Comparison of ENCODE assay signal across 8 cellular contexts in genomic region chr18:63505566-63506335, GRCh38. TPM values are rescaled to one million over a fixed set of nuclear protein-coding genes. Genes with fewer than 3 reads are reported as not detected.
A peak's percentile ranks its signal among the peaks of the same experiment; 100 is the strongest.
DNase-seq lines count a peak whose midpoint lies in the region; ATAC-seq and TF ChIP-seq lines count a peak whose summit lies in the region.

No MANE protein-coding gene starts in this region.

- peaks cover 13% of the 10 kb centered on the region for H3K4me1 Mint-ChIP-seq in chondrocyte (ENCODE audit: low read depth)
- no peaks in the 10 kb centered on the region for H3K4me1 Mint-ChIP-seq in activated CD8-positive, alpha-beta memory T cell treated with anti-CD3 and anti-CD28 coated beads, Interleukin-2, amount 10 ng/mL, durations not matched to agents 7 days and 5 days

- H3K27me3 Mint-ChIP-seq in chondrocyte (ENCODE audit: low read depth) = peaks cover 3% of the 10 kb centered on the region
- H3K27me3 Mint-ChIP-seq in activated CD8-positive, alpha-beta memory T cell treated with anti-CD3 and anti-CD28 coated beads, Interleukin-2, amount 10 ng/mL, durations not matched to agents 7 days and 5 days = peaks cover 35% of the 10 kb centered on the region

- CTCF ChIA-PET in activated CD8-positive, alpha-beta memory T cell treated with anti-CD3 and anti-CD28 coated beads, Interleukin-2, amount 10 ng/mL, durations not matched to agents 7 days and 5 days (lab: Charles Lee) = interaction anchor here (0.7 to 1.6 kb wide), 2 partner anchors 13 to 489 kb away, joined by 3 to 5 read pairs; no protein-coding TSS in a partner anchor

- H3K27ac Mint-ChIP-seq in chondrocyte (ENCODE audit: unreplicated experiment) = no peak overlapping the region
- no peak overlapping the region for H3K27ac Mint-ChIP-seq in activated CD8-positive, alpha-beta memory T cell treated with anti-CD3 and anti-CD28 coated beads, Interleukin-2, amount 10 ng/mL, durations not matched to agents 7 days and 5 days

- no peaks in the 10 kb centered on the region for H3K9me3 Mint-ChIP-seq in chondrocyte (ENCODE audit: low read depth)
- H3K9me3 Mint-ChIP-seq in activated CD8-positive, alpha-beta memory T cell treated with anti-CD3 and anti-CD28 coated beads, Interleukin-2, amount 10 ng/mL, durations not matched to agents 7 days and 5 days (ENCODE audit: low read depth) = no peaks in the 10 kb centered on the region

- no peak overlapping the region for H3K4me3 ChIP-seq in retinal pigment epithelial cell (ENCODE audit: low read length)

- peak; percentile 54 for TF ChIP-seq CTCF in GM12874 (IDR thresholded peaks at IDR 0.05; ENCODE audit: insufficient read depth, low read depth, low read length)
- peak; percentile 78 for TF ChIP-seq CTCF in chondrocyte (IDR thresholded peaks at IDR 0.05)
- TF ChIP-seq CTCF in retinal pigment epithelial cell (conservative IDR thresholded peaks at IDR 0.05; ENCODE audit: low read depth, low read length) = peak; percentile 69

- DNase-seq in AG08396 (ENCODE audit: low spot score) = peak; percentile 21
- peak; percentile 5 for DNase-seq in MV-4-11 (lab: John Stamatoyannopoulos, UW)
- DNase-seq in chondrocyte (ENCODE audit: low spot score) = no peak
- no peak for DNase-seq in retinal pigment epithelial cell (ENCODE audit: low read depth)
- no peak for DNase-seq in activated CD8-positive, alpha-beta memory T cell treated with anti-CD3 and anti-CD28 coated beads, Interleukin-2, amount 10 ng/mL, durations not matched to agents 7 days and 5 days

- no peaks in the 10 kb centered on the region for H3K36me3 Mint-ChIP-seq in chondrocyte (ENCODE audit: low read depth)
- H3K36me3 Mint-ChIP-seq in activated CD8-positive, alpha-beta memory T cell treated with anti-CD3 and anti-CD28 coated beads, Interleukin-2, amount 10 ng/mL, durations not matched to agents 7 days and 5 days = no peaks in the 10 kb centered on the region

- ATAC-seq in HG02610 (IDR thresholded peaks at IDR 0.05; ENCODE audit: unreplicated experiment) = no peak
- no peak for ATAC-seq in activated CD8-positive, alpha-beta memory T cell treated with anti-CD3 and anti-CD28 coated beads, Interleukin-2, amount 10 ng/mL, durations not matched to agents 7 days and 5 days
- ATAC-seq in GM21786 (IDR thresholded peaks at IDR 0.05; ENCODE audit: unreplicated experiment) = no peak

- H3K4me3 Mint-ChIP-seq in chondrocyte (ENCODE audit: unreplicated experiment) = no peak overlapping the region
- H3K4me3 Mint-ChIP-seq in activated CD8-positive, alpha-beta memory T cell treated with anti-CD3 and anti-CD28 coated beads, Interleukin-2, amount 10 ng/mL, durations not matched to agents 7 days and 5 days = no peak overlapping the region

RNA-seq across cellular contexts. Expression of gene SERPINB5, which starts 29.0 kb away (rescaled TPM):
- 0.24 TPM in 1 of 3 replicates, not detected in the others for total RNA-seq in chondrocyte
- total RNA-seq in activated CD8-positive, alpha-beta memory T cell treated with anti-CD3 and anti-CD28 coated beads, Interleukin-2, amount 10 ng/mL, durations not matched to agents 7 days and 5 days = not detected

RNA-seq across cellular contexts. Expression of gene SERPINB12, which starts 36.4 kb away (rescaled TPM):
- not detected in 3 replicates for total RNA-seq in chondrocyte
- total RNA-seq in activated CD8-positive, alpha-beta memory T cell treated with anti-CD3 and anti-CD28 coated beads, Interleukin-2, amount 10 ng/mL, durations not matched to agents 7 days and 5 days = not detected

Comparison
In these comparisons a context has a peak if more than half of its experiments do, and no peak if none do; other contexts are left out.
1. DNase-seq: peak in AG08396 (single experiment) and MV-4-11 (single experiment); none in chondrocyte (single experiment), retinal pigment epithelial cell (single experiment) and activated CD8-positive, alpha-beta memory T cell treated with anti-CD3 and anti-CD28 coated beads, Interleukin-2, amount 10 ng/mL, durations not matched to agents 7 days and 5 days (single experiment).
2. Peak in every context shown above with its lines, with median percentiles within 50 percentile points of each other: CTCF ChIP-seq.